ENCODE assay signal across 19 cellular contexts in genomic region chr16:65244811-65245210, GRCh38.
A peak's percentile ranks its signal among the peaks of the same experiment; 100 is the strongest.
DNase-seq lines count a peak whose midpoint lies in the region; ATAC-seq, FAIRE-seq and TF ChIP-seq lines count a peak whose summit lies in the region.
"Had no signal": no experiment of that assay in that cellular context is flagged by ENCODE, and none has a peak within 500 bp of the region (broad histone marks: within the 10 kb centered on the region; RNA-seq: fewer than 3 reads in every experiment).

No MANE protein-coding gene starts in this region.

- no peak for FAIRE-seq in frontal cortex (lab: Jason Lieb, UNC)
- FAIRE-seq: GM12892, GM18507, HTR-8/SVneo had no signal

- ATAC-seq in HG03039 (IDR thresholded peaks at IDR 0.05; ENCODE audit: unreplicated experiment), result no peak
- ATAC-seq: CD8-positive, alpha-beta T cell had no signal

- no peak overlapping the region for H3K4me3 ChIP-seq in fibroblast of the aortic adventitia (ENCODE audit: low read depth, low read length)
- H3K4me3 ChIP-seq: BLaER1 treated with 17β-estradiol and CSF1 and Interleukin-3, amounts not matched to agents 10 nM and 100 nM; GM23248; HAP-1 had no signal

- peak; percentile 39 for DNase-seq in NCI-H748 (lab: John Stamatoyannopoulos, UW; ENCODE audit: unreplicated experiment)
- no peak for DNase-seq in NCI-H748 treated with DMSO at 0.1 percent for 48 hours (lab: John Stamatoyannopoulos, UW)
- DNase-seq in M059J (ENCODE audit: low read depth), result peak; percentile 36
- peak; percentile 22 for DNase-seq in RPMI7951 (ENCODE audit: low read depth)
- peak; percentile 4 for DNase-seq in fibroblast of the aortic adventitia (ENCODE audit: low read depth)
- DNase-seq in hepatic stellate cell (ENCODE audit: low spot score), result no peak
- no peak for DNase-seq in frontal cortex (ENCODE audit: low spot score in 2 of 2)
- DNase-seq: 8988T; Calu3; CD8-positive, alpha-beta T cell; GDM1; GM23248; IMR-90 had no signal

- no peak for TF ChIP-seq CTCF in fibroblast of the aortic adventitia (IDR thresholded peaks at IDR 0.05; ENCODE audit: insufficient read depth, low read length)

Comparison
In these comparisons a context has a peak if more than half of its experiments do, and no peak if none do; other contexts are left out.
1. DNase-seq: peak in NCI-H748 (single experiment), M059J (single experiment), RPMI7951 (single experiment) and fibroblast of the aortic adventitia (single experiment); none in NCI-H748 treated with DMSO at 0.1 percent for 48 hours (single experiment), hepatic stellate cell (single experiment) and frontal cortex (0 of 2).